Comparison of ENCODE assay signal across 35 cellular contexts in the genomic region with DNA sequence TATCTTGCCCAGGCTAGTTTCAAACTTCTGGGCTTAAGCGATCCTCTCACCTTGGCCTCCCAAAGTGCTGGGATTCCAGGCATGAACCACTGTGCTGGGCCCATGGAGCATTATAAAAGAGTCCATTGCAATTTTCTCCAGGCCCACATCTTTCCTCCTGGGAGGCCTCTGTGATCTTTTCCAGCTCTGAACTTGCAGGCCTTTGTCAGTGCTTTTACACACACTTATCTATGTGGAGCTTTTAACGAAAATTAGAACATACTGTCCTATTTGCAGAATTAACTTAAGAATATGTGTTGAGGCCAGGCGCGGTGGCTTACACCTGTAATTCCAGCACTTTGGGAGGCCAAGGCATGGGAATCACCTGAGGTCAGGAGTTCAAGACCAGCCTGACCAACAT. TPM values are rescaled to one million over a fixed set of nuclear protein-coding genes. Genes with fewer than 3 reads are reported as not detected.
"Had no signal": no experiment of that assay in that cellular context is flagged by ENCODE, and none has a peak within 500 bp of the region (broad histone marks: within the 10 kb centered on the region; RNA-seq: fewer than 3 reads in every experiment).

No MANE protein-coding gene starts in this region.

- H3K27ac ChIP-seq: KMS-11 had no signal

- DNase-seq: Karpas-422, Kasumi-1, MG63, MM.1S, NCI-H1048, NCI-H1092, NCI-H1092 treated with DMSO at 0.1 percent for 48 hours, NCI-H1105, NCI-H1105 treated with DMSO at 0.1 percent for 48 hours, NCI-H1417, NCI-H1417 treated with DMSO at 0.1 percent for 48 hours, NCI-H1436, NCI-H1436 treated with DMSO at 0.1 percent for 48 hours, NCI-H146, NCI-H1694, NCI-H1694 treated with DMSO at 0.1 percent for 48 hours, NCI-H187, NCI-H187 treated with DMSO at 0.1 percent for 48 hours, NCI-H1930, NCI-H2029, NCI-H2029 treated with DMSO at 0.1 percent for 48 hours, NCI-H2081, NCI-H2081 treated with DMSO at 0.1 percent for 48 hours, NCI-H2107, NCI-H2171, NCI-H2171 treated with DMSO at 0.1 percent for 48 hours, NCI-H2227 treated with DMSO at 0.1 percent for 48 hours, NCI-H226, NCI-H345, NCI-H446, NCI-H446 treated with DMSO at 0.1 percent for 48 hours, NCI-H510A, NCI-H510A treated with DMSO at 0.1 percent for 48 hours had no signal

- H3K27me3 ChIP-seq: MG63 had no signal

- H3K36me3 ChIP-seq: MG63 had no signal

- H3K4me2 ChIP-seq: KMS-11 had no signal

- H3K4me3 ChIP-seq: MG63 had no signal

- H3K9ac ChIP-seq: KMS-11 had no signal

- H3K9me3 ChIP-seq: MG63 had no signal

RNA-seq across cellular contexts. Expression of a gene that starts 23.9 kb away (rescaled TPM):
- total RNA-seq: NCI-H460 had no signal
